Comparison of ENCODE assay signal across 22 cellular contexts in the genomic region with DNA sequence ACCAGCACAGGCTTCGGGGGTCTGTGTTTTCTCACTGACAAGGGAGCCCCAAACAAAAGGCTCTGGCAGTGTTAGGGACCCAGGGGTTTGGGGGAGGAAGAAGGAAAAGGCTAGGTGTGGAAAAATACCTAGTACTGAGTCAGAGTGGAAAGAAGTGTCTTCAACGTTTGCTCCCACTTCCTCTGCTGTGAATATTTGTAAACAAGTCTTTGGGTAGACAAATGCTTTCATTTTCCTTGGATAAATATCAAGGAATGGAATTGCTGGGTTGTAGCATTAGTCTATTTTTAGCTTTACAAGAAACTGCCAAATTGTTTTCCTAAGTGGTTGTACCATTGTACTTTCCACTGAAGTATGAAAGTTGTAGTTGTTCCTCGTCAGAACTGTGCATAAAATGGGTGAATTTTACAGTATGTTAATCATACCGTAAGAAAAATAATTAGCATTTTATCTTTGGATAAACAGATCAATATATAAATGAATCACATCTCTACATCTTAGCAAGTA. TPM values are rescaled to one million over a fixed set of nuclear protein-coding genes. Genes with fewer than 3 reads are reported as not detected.
"Had no signal": no experiment of that assay in that cellular context is flagged by ENCODE, and none has a peak within 500 bp of the region (broad histone marks: within the 10 kb centered on the region; RNA-seq: fewer than 3 reads in every experiment).

No MANE protein-coding gene starts in this region.

- H3K4me3 ChIP-seq: left lung, ovary, prostate gland, upper lobe of right lung had no signal

- H3K36me3 ChIP-seq: left lung, ovary, prostate gland, upper lobe of right lung had no signal

- H3K27me3 ChIP-seq: ovary, upper lobe of right lung had no signal

- ATAC-seq: activated naive CD4-positive, alpha-beta T cell treated with anti-CD3 and anti-CD28 coated beads, Interleukin-2, amount 50 U/mL, for 72 hours; activated T-helper 17 cell treated with anti-CD3 and anti-CD28 coated beads, Interleukin-2, amount 50 U/mL, for 72 hours; left lung; natural killer cell treated with Interleukin-12 subunit alpha and Interleukin-12 subunit beta and Interleukin-15 and Interleukin-18, amount 100 ng/mL, for 72 hours; right cardiac atrium; stimulated activated naive CD8-positive, alpha-beta T cell treated with anti-CD3 and anti-CD28 coated beads, Interleukin-15, Interleukin-2, amounts not matched to agents 100 U/mL and 50 U/mL, for 24 hours; upper lobe of right lung had no signal

- H3K27ac ChIP-seq: epithelial cell of prostate, left lung, ovary, prostate gland, upper lobe of right lung had no signal

- H3K36me3 Mint-ChIP-seq: activated naive CD4-positive, alpha-beta T cell treated with anti-CD3 and anti-CD28 coated beads, Interleukin-2, amount 50 U/mL, for 72 hours; natural killer cell treated with Interleukin-12 subunit alpha and Interleukin-12 subunit beta and Interleukin-15 and Interleukin-18, amount 100 ng/mL, for 72 hours had no signal

- H3K4me1 ChIP-seq: left lung, prostate gland, upper lobe of right lung had no signal

- H3K9me3 Mint-ChIP-seq: activated naive CD4-positive, alpha-beta T cell treated with anti-CD3 and anti-CD28 coated beads, Interleukin-2, amount 50 U/mL, for 72 hours; activated T-cell treated with anti-CD3 and anti-CD28 coated beads, Interleukin-2, amount 50 U/mL, for 24 hours; activated T-helper 17 cell treated with anti-CD3 and anti-CD28 coated beads, Interleukin-2, amount 50 U/mL, for 72 hours; natural killer cell treated with Interleukin-12 subunit alpha and Interleukin-12 subunit beta and Interleukin-15 and Interleukin-18, amount 100 ng/mL, for 72 hours had no signal

- H3K9me3 ChIP-seq: left lung, ovary, prostate gland, upper lobe of right lung had no signal

- H3K27ac Mint-ChIP-seq: activated naive CD4-positive, alpha-beta T cell treated with anti-CD3 and anti-CD28 coated beads, Interleukin-2, amount 50 U/mL, for 72 hours; activated T-cell treated with anti-CD3 and anti-CD28 coated beads, Interleukin-2, amount 50 U/mL, for 24 hours; activated T-helper 17 cell treated with anti-CD3 and anti-CD28 coated beads, Interleukin-2, amount 50 U/mL, for 72 hours; natural killer cell treated with Interleukin-12 subunit alpha and Interleukin-12 subunit beta and Interleukin-15 and Interleukin-18, amount 100 ng/mL, for 72 hours had no signal

- H3K4me3 Mint-ChIP-seq: activated T-cell treated with anti-CD3 and anti-CD28 coated beads, Interleukin-2, amount 50 U/mL, for 24 hours; activated T-helper 17 cell treated with anti-CD3 and anti-CD28 coated beads, Interleukin-2, amount 50 U/mL, for 72 hours; natural killer cell treated with Interleukin-12 subunit alpha and Interleukin-12 subunit beta and Interleukin-15 and Interleukin-18, amount 100 ng/mL, for 72 hours had no signal

- DNase-seq: activated CD8-positive, alpha-beta memory T cell treated with anti-CD3 and anti-CD28 coated beads for 24 hours; activated CD8-positive, alpha-beta memory T cell treated with anti-CD3 and anti-CD28 coated beads, Interleukin-2, amount 50 U/mL, for 4 hours; activated T-cell treated with anti-CD3 and anti-CD28 coated beads, Interleukin-2, amount 50 U/mL, for 24 hours; aorta; cortex of kidney; foreskin melanocyte; hippocampal formation; kidney glomerular epithelial cell; left lung; mammary epithelial cell; ovary; right cardiac atrium; stimulated activated CD4-positive, alpha-beta T cell treated with anti-CD3 and anti-CD28 coated beads, Interleukin-12 subunit alpha, Interleukin-12 subunit beta, amount 100 ng/mL, for 4 hours; stimulated activated CD4-positive, alpha-beta T cell treated with anti-CD3 and anti-CD28 coated beads, Interleukin-4, amount 100 ng/mL, for 4 hours; stimulated activated naive CD8-positive, alpha-beta T cell treated with anti-CD3 and anti-CD28 coated beads, Interleukin-15, Interleukin-2, amounts not matched to agents 100 U/mL and 50 U/mL, for 24 hours; T-helper 1 cell; upper lobe of right lung had no signal

- H3K27me3 Mint-ChIP-seq: activated T-helper 17 cell treated with anti-CD3 and anti-CD28 coated beads, Interleukin-2, amount 50 U/mL, for 72 hours; natural killer cell treated with Interleukin-12 subunit alpha and Interleukin-12 subunit beta and Interleukin-15 and Interleukin-18, amount 100 ng/mL, for 72 hours had no signal

- H3K4me1 Mint-ChIP-seq: activated T-helper 17 cell treated with anti-CD3 and anti-CD28 coated beads, Interleukin-2, amount 50 U/mL, for 72 hours had no signal

RNA-seq across cellular contexts. Expression of a gene that starts 17.4 kb away (rescaled TPM):
- total RNA-seq: activated naive CD4-positive, alpha-beta T cell treated with anti-CD3 and anti-CD28 coated beads, Interleukin-2, amount 50 U/mL, for 72 hours; activated T-helper 17 cell treated with anti-CD3 and anti-CD28 coated beads, Interleukin-2, amount 50 U/mL, for 72 hours; natural killer cell treated with Interleukin-12 subunit alpha and Interleukin-12 subunit beta and Interleukin-15 and Interleukin-18, amount 100 ng/mL, for 72 hours had no signal

RNA-seq across cellular contexts. Expression of a gene that starts 18.8 kb away (rescaled TPM):
- total RNA-seq: activated naive CD4-positive, alpha-beta T cell treated with anti-CD3 and anti-CD28 coated beads, Interleukin-2, amount 50 U/mL, for 72 hours; activated T-helper 17 cell treated with anti-CD3 and anti-CD28 coated beads, Interleukin-2, amount 50 U/mL, for 72 hours; natural killer cell treated with Interleukin-12 subunit alpha and Interleukin-12 subunit beta and Interleukin-15 and Interleukin-18, amount 100 ng/mL, for 72 hours had no signal
